8 cellular contexts compared by ENCODE assay signal in the genomic region with DNA sequence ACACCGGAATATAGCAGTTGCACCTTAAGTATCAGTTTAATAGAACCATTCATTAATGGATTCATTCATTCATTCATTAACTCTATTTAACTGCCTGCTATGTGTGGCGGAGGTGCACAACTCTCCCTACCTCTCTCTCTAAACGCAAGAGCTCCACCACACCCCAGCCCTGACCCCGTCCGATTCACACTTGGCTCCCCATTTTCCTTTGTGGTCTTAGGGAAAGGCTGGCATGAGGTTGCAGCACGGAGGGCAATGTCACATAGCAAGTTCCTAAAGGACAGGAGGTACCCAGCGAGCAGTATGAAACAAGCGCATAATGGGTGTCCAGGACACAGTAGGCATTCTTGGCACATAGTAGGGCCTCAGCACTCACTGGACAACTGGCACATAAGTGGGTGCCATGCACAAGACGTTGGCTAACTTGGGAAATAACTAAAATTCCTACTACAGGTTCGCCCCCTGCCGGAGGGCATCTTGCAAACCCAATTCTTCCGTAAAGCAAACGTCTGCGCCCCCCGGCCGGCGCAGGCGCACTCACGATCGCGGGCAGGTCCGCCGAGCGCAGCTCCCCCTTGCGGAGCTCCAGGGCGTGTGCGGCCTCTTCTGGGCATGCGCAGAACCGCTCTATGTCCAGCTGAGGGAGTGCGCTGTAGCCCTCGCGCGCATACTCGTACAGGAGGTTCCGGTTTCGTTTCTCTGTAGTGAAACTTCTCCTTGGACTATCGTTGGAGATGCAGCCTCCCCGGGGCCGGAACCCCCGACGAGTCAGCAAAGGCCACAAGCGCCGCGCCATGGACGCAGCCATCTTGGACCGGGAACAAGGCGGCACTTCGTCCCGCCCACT. TPM values are rescaled to one million over a fixed set of nuclear protein-coding genes. Genes with fewer than 3 reads are reported as not detected.
DNase-seq lines count a peak whose midpoint lies in the region; ATAC-seq, FAIRE-seq and TF ChIP-seq lines count a peak whose summit lies in the region.

SARS2 (minus strand) TSS at position 835 of the 847 bp plus-strand sequence; CDS start at position 808, 27 bp downstream.

- H3K9me3 Mint-ChIP-seq in activated T-helper 17 cell treated with anti-CD3 and anti-CD28 coated beads, Interleukin-2, amount 50 U/mL, for 72 hours = no peaks in the 10 kb centered on the region
- H3K9me3 Mint-ChIP-seq in naive thymus-derived CD8-positive, alpha-beta T cell = peaks cover 0 to 7% (median 0%) of the 10 kb centered on the region in 9 donors

- TF ChIP-seq CTCF in LNCaP clone FGC (IDR thresholded peaks at IDR 0.05; ENCODE audit: control insufficient read depth, extremely low read depth, insufficient read depth) = peak; percentile 90
- peak; percentile 75 for TF ChIP-seq CTCF in fibroblast of mammary gland (conservative IDR thresholded peaks at IDR 0.05; ENCODE audit: control insufficient read depth, insufficient read depth, low read depth, low read length)

- no peak for FAIRE-seq in H54 (lab: Jason Lieb, UNC)

- TF ChIP-seq POLR2A in H54 (IDR thresholded peaks at IDR 0.05; ENCODE audit: low read depth, low read length) = 0 out of 2 replicates have a peak, but pooled peaks have one; percentile 17

- H3K4me1 Mint-ChIP-seq in activated T-helper 17 cell treated with anti-CD3 and anti-CD28 coated beads, Interleukin-2, amount 50 U/mL, for 72 hours = peaks cover 11% of the 10 kb centered on the region
- H3K4me1 Mint-ChIP-seq in naive thymus-derived CD8-positive, alpha-beta T cell = peaks cover 14 to 48% (median 42%) of the 10 kb centered on the region in 4 donors

- peak within 1 kb of the TSS; percentile 99 for H3K27ac Mint-ChIP-seq in activated T-helper 17 cell treated with anti-CD3 and anti-CD28 coated beads, Interleukin-2, amount 50 U/mL, for 72 hours
- peak within 1 kb of the TSS; percentile 95 to 100 (median 100) for H3K27ac Mint-ChIP-seq in naive thymus-derived CD8-positive, alpha-beta T cell

- POLR2A ChIA-PET in naive thymus-derived CD8-positive, alpha-beta T cell (lab: Charles Lee) = interaction anchor here (0.7 to 2.3 kb wide), 14 partner anchors 11 to 527 kb away, joined by 3 to 23 read pairs (median 6); partner anchors contain the start of genes EIF3K, FAM98C, HNRNPL and MAP4K1

- peak within 1 kb of the TSS; percentile 92 for H3K4me3 ChIP-seq in LNCaP clone FGC (ENCODE audit: low read depth, low read length)
- peak within 1 kb of the TSS; percentile 92 for H3K4me3 ChIP-seq in fibroblast of mammary gland (ENCODE audit: control insufficient read depth, low read depth, low read length)

- peak; percentile 94 for DNase-seq in EL
- DNase-seq in H54 (ENCODE audit: insufficient read length, low spot score) = peak; percentile 94
- peak; percentile 82 for DNase-seq in LNCaP clone FGC (ENCODE audit: low read depth)
- peak; percentile 89 for DNase-seq in RPMI8226
- peak; percentile 92 for DNase-seq in fibroblast of mammary gland (ENCODE audit: low read depth)
- peak; percentile 88 to 100 (median 92) for DNase-seq in naive thymus-derived CD8-positive, alpha-beta T cell
- peak; percentile 93 for DNase-seq in stimulated activated naive CD4-positive, alpha-beta T cell treated with Interleukin-2 at 50 U/mL for 16 hours (lab: John Stamatoyannopoulos, UW)

- H3K4me3 Mint-ChIP-seq in activated T-helper 17 cell treated with anti-CD3 and anti-CD28 coated beads, Interleukin-2, amount 50 U/mL, for 72 hours = peak within 1 kb of the TSS; percentile 100
- H3K4me3 Mint-ChIP-seq in naive thymus-derived CD8-positive, alpha-beta T cell = peak within 1 kb of the TSS; percentile 96 to 99 (median 98)

- H3K36me3 Mint-ChIP-seq in activated T-helper 17 cell treated with anti-CD3 and anti-CD28 coated beads, Interleukin-2, amount 50 U/mL, for 72 hours (ENCODE audit: low read depth) = peaks cover 60% of the 10 kb centered on the region
- peaks cover 0 to 47% (median 20%) of the 10 kb centered on the region in 3 donors for H3K36me3 Mint-ChIP-seq in naive thymus-derived CD8-positive, alpha-beta T cell

- ATAC-seq in activated T-helper 17 cell treated with anti-CD3 and anti-CD28 coated beads, Interleukin-2, amount 50 U/mL, for 72 hours (replicated peaks) = peak; percentile 67
- peak; percentile 62 to 64 for ATAC-seq in naive thymus-derived CD8-positive, alpha-beta T cell

- no peaks in the 10 kb centered on the region for H3K27me3 Mint-ChIP-seq in activated T-helper 17 cell treated with anti-CD3 and anti-CD28 coated beads, Interleukin-2, amount 50 U/mL, for 72 hours
- no peaks in the 10 kb centered on the region for H3K27me3 Mint-ChIP-seq in naive thymus-derived CD8-positive, alpha-beta T cell

RNA-seq across cellular contexts. Expression of gene SARS2, which starts in this region (rescaled TPM):
- 10 to 100 TPM; 27.5 to 49.3 TPM for total RNA-seq in activated T-helper 17 cell treated with anti-CD3 and anti-CD28 coated beads, Interleukin-2, amount 50 U/mL, for 72 hours
- total RNA-seq in naive thymus-derived CD8-positive, alpha-beta T cell = 10 to 100 TPM; 31.5 to 31.8 TPM
- polyA plus RNA-seq in naive thymus-derived CD8-positive, alpha-beta T cell = 10 to 100 TPM in 2 of 3 donors, 1 to 10 TPM in 1; 8.8 to 14.9 (median 14.3) TPM

Comparison
In these comparisons a context has a peak if more than half of its experiments do, and no peak if none do; other contexts are left out.
1. Peak in every context shown above with its lines: DNase-seq, ATAC-seq and H3K4me3 ChIP-seq.